Comparison of ENCODE assay signal across 10 cellular contexts in genomic region chr3:15063238-15063637, GRCh38. TPM values are rescaled to one million over a fixed set of nuclear protein-coding genes. Genes with fewer than 3 reads are reported as not detected.
DNase-seq lines count a peak whose midpoint lies in the region; ATAC-seq and TF ChIP-seq lines count a peak whose summit lies in the region.
"Had no signal": no experiment of that assay in that cellular context is flagged by ENCODE, and none has a peak within 500 bp of the region (broad histone marks: within the 10 kb centered on the region; RNA-seq: fewer than 3 reads in every experiment).

No MANE protein-coding gene starts in this region.

- H3K4me3 ChIP-seq in iPS-18a (ENCODE audit: low read length) (no peak overlapping the region), thyroid gland (replicated peaks in 1 of 3) (peak overlapping the region in 1 of 3 donors; percentile 5), vagina (no peak overlapping the region)

- intact Hi-C loops in activated naive CD4-positive, alpha-beta T cell treated with anti-CD3 and anti-CD28 coated beads for 36 hours (cut with micrococcal nuclease) = no loop called here
- intact Hi-C loops in thyroid gland (cut with DNase I) = no loop called here
- intact Hi-C loops in vagina (cut with DNase I) = no loop called here

- H3K9me3 ChIP-seq in iPS-18a (ENCODE audit: control insufficient read depth, low read depth, low read length) = no peaks in the 10 kb centered on the region
- H3K9me3 ChIP-seq in thyroid gland = no peaks in the 10 kb centered on the region
- no peaks in the 10 kb centered on the region for H3K9me3 ChIP-seq in vagina

- CTCF ChIA-PET in activated naive CD4-positive, alpha-beta T cell treated with anti-CD3 and anti-CD28 coated beads for 36 hours (lab: Charles Lee) = interaction anchor here (1.1 kb wide), 1 partner anchor 142 kb away, joined by 3 read pairs; no protein-coding TSS in a partner anchor
- CTCF ChIA-PET in WTC11 (lab: Charles Lee) = no interaction called here

- no peak overlapping the region for H3K27ac ChIP-seq in iPS-18a (ENCODE audit: low read length)
- H3K27ac ChIP-seq in thyroid gland = peak overlapping the region in 2 of 3 donors; percentile 33 to 79
- no peak overlapping the region for H3K27ac ChIP-seq in vagina

- H3K9me3 Mint-ChIP-seq in activated naive CD4-positive, alpha-beta T cell treated with anti-CD3 and anti-CD28 coated beads for 36 hours = no peaks in the 10 kb centered on the region
- no peaks in the 10 kb centered on the region for H3K9me3 Mint-ChIP-seq in WTC11

- H3K27me3 ChIP-seq in iPS-18a (ENCODE audit: control insufficient read depth, insufficient read depth, low read length) = no peaks in the 10 kb centered on the region
- no peaks in the 10 kb centered on the region for H3K27me3 ChIP-seq in thyroid gland
- H3K27me3 ChIP-seq in vagina = no peaks in the 10 kb centered on the region

- TF ChIP-seq CTCF in WTC11 (IDR thresholded peaks at IDR 0.05) (no peak), thyroid gland (IDR thresholded peaks at IDR 0.05) (no peak), vagina (IDR thresholded peaks at IDR 0.05) (no peak)

- POLR2A ChIA-PET in WTC11 (lab: Charles Lee) = no interaction called here

- peaks cover 19% of the 10 kb centered on the region for H3K36me3 ChIP-seq in iPS-18a (ENCODE audit: control insufficient read depth, low read depth, low read length)
- peaks cover 9 to 13% of the 10 kb centered on the region in 2 donors for H3K36me3 ChIP-seq in thyroid gland
- H3K36me3 ChIP-seq in vagina = no peaks in the 10 kb centered on the region

- peaks cover 7% of the 10 kb centered on the region for H3K4me1 ChIP-seq in iPS-18a (ENCODE audit: control insufficient read depth, low read depth, low read length)
- peaks cover 14 to 19% of the 10 kb centered on the region in 2 donors for H3K4me1 ChIP-seq in thyroid gland
- H3K4me1 ChIP-seq in vagina = peaks cover 16% of the 10 kb centered on the region

- H3K27me3 Mint-ChIP-seq in activated naive CD4-positive, alpha-beta T cell treated with anti-CD3 and anti-CD28 coated beads for 36 hours (ENCODE audit: low read depth) = no peaks in the 10 kb centered on the region
- H3K27me3 Mint-ChIP-seq in WTC11 (ENCODE audit: low read depth) = peaks cover 2% of the 10 kb centered on the region; the same call in 1 of the 2 replicates

- peaks cover 27% of the 10 kb centered on the region for H3K4me1 Mint-ChIP-seq in activated naive CD4-positive, alpha-beta T cell treated with anti-CD3 and anti-CD28 coated beads for 36 hours (ENCODE audit: low read depth)
- peaks cover 19% of the 10 kb centered on the region for H3K4me1 Mint-ChIP-seq in WTC11

- H3K27ac Mint-ChIP-seq in activated naive CD4-positive, alpha-beta T cell treated with anti-CD3 and anti-CD28 coated beads for 36 hours = no peak overlapping the region
- peak overlapping the region; percentile 36; the same call in 1 of the 2 replicates for H3K27ac Mint-ChIP-seq in WTC11

- no peak for ATAC-seq in WTC11
- ATAC-seq in HG02763 (IDR thresholded peaks at IDR 0.05; ENCODE audit: unreplicated experiment) = no peak
- no peak for ATAC-seq in GM19463 (IDR thresholded peaks at IDR 0.05; ENCODE audit: unreplicated experiment)

- peak overlapping the region; percentile 96 for H3K4me3 Mint-ChIP-seq in activated naive CD4-positive, alpha-beta T cell treated with anti-CD3 and anti-CD28 coated beads for 36 hours
- H3K4me3 Mint-ChIP-seq in WTC11 = peak overlapping the region; percentile 95

- no peak for DNase-seq in activated naive CD4-positive, alpha-beta T cell treated with anti-CD3 and anti-CD28 coated beads for 36 hours
- DNase-seq in activated naive CD4-positive, alpha-beta T cell (lab: John Stamatoyannopoulos, UW) = no peak
- DNase-seq in WTC11 (ENCODE audit: low spot score) (no peak), thyroid gland (peak; percentile 33 to 60), vagina (ENCODE audit: extremely low spot score in 2 of 2) (no peak)
- DNase-seq: COR-L47, NCI-H1694 treated with DMSO at 0.1 percent for 48 hours had no signal

- H3K36me3 Mint-ChIP-seq in activated naive CD4-positive, alpha-beta T cell treated with anti-CD3 and anti-CD28 coated beads for 36 hours (ENCODE audit: low read depth) = peaks cover 23% of the 10 kb centered on the region
- peaks cover 40% of the 10 kb centered on the region for H3K36me3 Mint-ChIP-seq in WTC11

- WGBS in thyroid gland, 2 donors = 47 to 67% methylated on average over 4 of the region's 4 CpGs

- peak overlapping the region; percentile 89 for H3K9ac ChIP-seq in iPS-18a (ENCODE audit: low read length)

- TF ChIP-seq POLR2A in thyroid gland (IDR thresholded peaks at IDR 0.05) (no peak), vagina (IDR thresholded peaks at IDR 0.05) (no peak)

TF ChIP-seq in WTC11, 78 proteins besides CTCF, POLR2A, EP300 and RAD21 (continues in another document):
- no peak for TF ChIP-seq AR (CRISPR knock-in tag; IDR thresholded peaks at IDR 0.05)
- TF ChIP-seq NR2C2 (CRISPR knock-in tag; IDR thresholded peaks at IDR 0.05) = no peak
- no peak for TF ChIP-seq NFYB (CRISPR knock-in tag; conservative IDR thresholded peaks at IDR 0.05; ENCODE audit: low read depth)
- TF ChIP-seq TCF7 (CRISPR knock-in tag; IDR thresholded peaks at IDR 0.05; ENCODE audit: low read depth) = no peak
- no peak for TF ChIP-seq SOX15 (CRISPR knock-in tag; IDR thresholded peaks at IDR 0.05)
- TF ChIP-seq ERG (CRISPR knock-in tag; IDR thresholded peaks at IDR 0.05) = no peak
- TF ChIP-seq SP1 (CRISPR knock-in tag; conservative IDR thresholded peaks at IDR 0.05) = no peak
- TF ChIP-seq PRRX2 (CRISPR knock-in tag; IDR thresholded peaks at IDR 0.05) = no peak
- TF ChIP-seq ZNF425 (CRISPR knock-in tag; conservative IDR thresholded peaks at IDR 0.05) = no peak
- TF ChIP-seq FOXK1 (CRISPR knock-in tag; IDR thresholded peaks at IDR 0.05) = no peak

RNA-seq across cellular contexts. Expression of gene MRPS25, which starts 1.9 kb away (rescaled TPM):
- 10 to 100 TPM; 55.0 to 57.5 TPM for total RNA-seq in activated naive CD4-positive, alpha-beta T cell treated with anti-CD3 and anti-CD28 coated beads for 36 hours
- 69.7 to 72.7 TPM (median 70.1 TPM) in 3 replicates for total RNA-seq in WTC11 (2021)
- 10 to 100 TPM; 63.3 to 91.6 (median 79.8) TPM for total RNA-seq in thyroid gland
- total RNA-seq in vagina = 27.0 TPM

RNA-seq across cellular contexts. Expression of gene RBSN, which starts 35.7 kb away (rescaled TPM):
- total RNA-seq in activated naive CD4-positive, alpha-beta T cell treated with anti-CD3 and anti-CD28 coated beads for 36 hours = 10 to 100 TPM; 15.3 to 15.8 TPM
- 20.7 to 24.2 TPM (median 21.5 TPM) in 3 replicates for total RNA-seq in WTC11 (2021)
- total RNA-seq in thyroid gland = 10 to 100 TPM; 45.0 to 56.1 (median 52.0) TPM
- total RNA-seq in vagina = 19.2 TPM

Comparison
In these comparisons a context has a peak if more than half of its experiments do, and no peak if none do; other contexts are left out.
1. DNase-seq: peak in thyroid gland (2 of 2); none in activated naive CD4-positive, alpha-beta T cell treated with anti-CD3 and anti-CD28 coated beads for 36 hours (single experiment), activated naive CD4-positive, alpha-beta T cell (0 of 4), WTC11 (single experiment) and vagina (0 of 2).
2. H3K27ac ChIP-seq: peak in thyroid gland (2 of 3); none in iPS-18a (single experiment) and vagina (single experiment).